ENCODE assay signal across 25 cellular contexts in the genomic region with DNA sequence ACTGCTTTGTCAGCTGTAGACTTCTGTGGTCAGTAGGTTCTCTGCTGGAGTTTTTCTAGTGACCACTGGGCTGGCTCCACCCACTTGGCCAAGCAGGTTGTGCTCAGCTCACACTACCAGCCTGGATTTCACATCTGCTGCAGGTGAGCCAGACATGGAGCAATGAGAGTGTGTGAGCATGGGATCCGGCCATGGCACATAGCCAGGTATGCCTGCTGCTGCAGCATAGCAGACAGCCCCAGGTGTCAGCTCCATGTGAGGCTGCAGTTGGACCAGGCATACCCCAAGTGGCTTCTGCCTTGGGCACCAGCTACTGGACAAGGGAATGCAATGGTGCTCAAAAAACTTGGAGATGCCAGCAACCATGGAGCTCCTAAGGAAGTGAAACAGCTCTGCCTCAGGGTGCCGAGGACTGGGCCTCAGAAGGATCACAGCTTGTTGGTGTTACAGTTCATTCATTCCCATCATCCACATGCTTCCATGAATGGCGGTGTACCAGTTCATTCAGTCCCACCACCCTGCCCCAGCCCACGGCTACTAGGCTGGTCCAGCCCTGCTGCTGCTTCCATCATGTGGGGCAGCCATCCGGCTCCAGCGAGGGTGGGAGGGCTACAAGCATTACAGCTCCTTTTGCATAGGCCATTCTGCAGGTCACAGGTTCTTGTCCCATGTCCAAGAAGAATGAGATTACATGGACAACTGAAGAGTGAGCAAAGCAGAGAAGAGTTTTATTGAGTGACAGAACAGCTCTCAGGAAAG.
"Had no signal": no experiment of that assay in that cellular context is flagged by ENCODE, and none has a peak within 500 bp of the region (broad histone marks: within the 10 kb centered on the region; RNA-seq: fewer than 3 reads in every experiment).

No MANE protein-coding gene starts in this region.

- H3K9me3 ChIP-seq: adrenal gland, ascending aorta, SK-N-SH had no signal

- H3K4me3 ChIP-seq: adrenal gland, ascending aorta, body of pancreas, K562, SJCRH30 had no signal

- DNase-seq: activated CD4-positive, alpha-beta T cell treated with anti-CD3 and anti-CD28 coated beads for 4 hours; activated CD4-positive, alpha-beta T cell treated with anti-CD3 and anti-CD28 coated beads, Interleukin-2, amount 50 U/mL, for 4 hours; activated CD4-positive, CD25-positive, alpha-beta regulatory T cell; activated CD8-positive, alpha-beta memory T cell treated with anti-CD3 and anti-CD28 coated beads, Interleukin-2, amount 50 U/mL, for 48 hours; activated CD8-positive, alpha-beta T cell treated with anti-CD3 and anti-CD28 coated beads, Interleukin-2, amount 10 ng/mL, durations not matched to agents 7 days and 5 days; activated naive CD4-positive, alpha-beta T cell treated with anti-CD3 and anti-CD28 coated beads, Interleukin-2, amount 50 U/mL, for 16 hours; activated naive CD8-positive, alpha-beta T cell treated with anti-CD3 and anti-CD28 coated beads, Interleukin-2, amount 10 ng/mL, durations not matched to agents 7 days and 5 days; activated T-cell treated with anti-CD3 and anti-CD28 coated beads, Interleukin-2, amount 50 U/mL, for 1 hour; adrenal gland; Kasumi-1; NCI-H1092 treated with DMSO at 0.1 percent for 48 hours; NCI-H1417 treated with DMSO at 0.1 percent for 48 hours; NCI-H1694; NCI-H2029; NCI-H510A treated with DMSO at 0.1 percent for 48 hours; NCI-H748 treated with DMSO at 0.1 percent for 48 hours; Right ventricle myocardium superior; RPMI8226; SK-N-SH; T-helper 1 cell had no signal

- H3K36me3 ChIP-seq: adrenal gland, ascending aorta, SJCRH30 had no signal

- FAIRE-seq: K562 had no signal

- H3K9ac ChIP-seq: SK-N-SH had no signal

- H3K27ac ChIP-seq: adrenal gland, ascending aorta, body of pancreas, SJCRH30, VCaP had no signal

- H3K4me1 ChIP-seq: adrenal gland, ascending aorta, body of pancreas had no signal
